1 cellular context compared by ENCODE assay signal in the genomic region with DNA sequence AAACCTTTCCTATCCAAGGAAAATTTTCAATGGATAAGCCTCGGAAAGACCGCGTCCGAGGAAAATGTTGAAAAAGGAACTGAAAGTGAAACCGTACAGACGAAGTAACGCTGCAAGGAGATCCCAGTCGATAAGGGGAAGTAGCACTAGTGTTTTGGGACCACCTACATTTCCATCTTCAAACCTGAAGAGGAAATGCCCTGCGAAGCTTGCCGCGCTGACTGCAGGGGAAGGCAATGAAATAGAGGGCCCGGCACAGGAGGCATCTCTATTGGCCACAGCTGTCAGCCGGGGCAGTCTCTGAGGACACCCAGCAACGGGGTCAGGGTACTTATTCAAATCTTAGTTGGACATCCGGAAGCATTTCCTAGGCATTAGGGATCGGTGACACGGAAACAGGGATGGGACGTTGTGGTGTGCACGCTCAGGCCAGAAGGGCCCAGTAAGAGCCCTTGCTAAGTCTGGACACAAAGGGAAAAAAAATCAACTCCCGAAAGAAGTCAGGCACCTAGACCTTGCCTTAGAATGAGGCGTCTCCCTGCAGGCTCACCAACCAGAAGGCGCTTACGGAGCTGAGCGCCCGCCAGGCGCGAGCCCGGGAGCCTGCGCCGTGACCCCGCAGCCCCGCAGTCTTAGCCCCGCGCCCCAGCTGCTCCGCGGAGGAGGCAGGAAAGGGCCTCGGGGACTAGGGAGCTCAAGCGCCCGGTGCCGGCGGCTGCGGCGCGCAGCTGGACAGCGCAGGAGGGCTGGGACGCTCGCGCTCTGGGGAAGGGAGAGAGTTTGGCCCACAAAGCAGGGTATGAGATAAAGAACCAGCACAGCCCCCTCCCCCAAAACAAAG.
TF ChIP-seq lines count a peak whose summit lies in the region.

No MANE protein-coding gene starts in this region.

TF ChIP-seq in HepG2, 621 proteins besides CTCF, POLR2A, EP300 and RAD21 (continued from another document and continues in another):
- TF ChIP-seq, protein P1, sequence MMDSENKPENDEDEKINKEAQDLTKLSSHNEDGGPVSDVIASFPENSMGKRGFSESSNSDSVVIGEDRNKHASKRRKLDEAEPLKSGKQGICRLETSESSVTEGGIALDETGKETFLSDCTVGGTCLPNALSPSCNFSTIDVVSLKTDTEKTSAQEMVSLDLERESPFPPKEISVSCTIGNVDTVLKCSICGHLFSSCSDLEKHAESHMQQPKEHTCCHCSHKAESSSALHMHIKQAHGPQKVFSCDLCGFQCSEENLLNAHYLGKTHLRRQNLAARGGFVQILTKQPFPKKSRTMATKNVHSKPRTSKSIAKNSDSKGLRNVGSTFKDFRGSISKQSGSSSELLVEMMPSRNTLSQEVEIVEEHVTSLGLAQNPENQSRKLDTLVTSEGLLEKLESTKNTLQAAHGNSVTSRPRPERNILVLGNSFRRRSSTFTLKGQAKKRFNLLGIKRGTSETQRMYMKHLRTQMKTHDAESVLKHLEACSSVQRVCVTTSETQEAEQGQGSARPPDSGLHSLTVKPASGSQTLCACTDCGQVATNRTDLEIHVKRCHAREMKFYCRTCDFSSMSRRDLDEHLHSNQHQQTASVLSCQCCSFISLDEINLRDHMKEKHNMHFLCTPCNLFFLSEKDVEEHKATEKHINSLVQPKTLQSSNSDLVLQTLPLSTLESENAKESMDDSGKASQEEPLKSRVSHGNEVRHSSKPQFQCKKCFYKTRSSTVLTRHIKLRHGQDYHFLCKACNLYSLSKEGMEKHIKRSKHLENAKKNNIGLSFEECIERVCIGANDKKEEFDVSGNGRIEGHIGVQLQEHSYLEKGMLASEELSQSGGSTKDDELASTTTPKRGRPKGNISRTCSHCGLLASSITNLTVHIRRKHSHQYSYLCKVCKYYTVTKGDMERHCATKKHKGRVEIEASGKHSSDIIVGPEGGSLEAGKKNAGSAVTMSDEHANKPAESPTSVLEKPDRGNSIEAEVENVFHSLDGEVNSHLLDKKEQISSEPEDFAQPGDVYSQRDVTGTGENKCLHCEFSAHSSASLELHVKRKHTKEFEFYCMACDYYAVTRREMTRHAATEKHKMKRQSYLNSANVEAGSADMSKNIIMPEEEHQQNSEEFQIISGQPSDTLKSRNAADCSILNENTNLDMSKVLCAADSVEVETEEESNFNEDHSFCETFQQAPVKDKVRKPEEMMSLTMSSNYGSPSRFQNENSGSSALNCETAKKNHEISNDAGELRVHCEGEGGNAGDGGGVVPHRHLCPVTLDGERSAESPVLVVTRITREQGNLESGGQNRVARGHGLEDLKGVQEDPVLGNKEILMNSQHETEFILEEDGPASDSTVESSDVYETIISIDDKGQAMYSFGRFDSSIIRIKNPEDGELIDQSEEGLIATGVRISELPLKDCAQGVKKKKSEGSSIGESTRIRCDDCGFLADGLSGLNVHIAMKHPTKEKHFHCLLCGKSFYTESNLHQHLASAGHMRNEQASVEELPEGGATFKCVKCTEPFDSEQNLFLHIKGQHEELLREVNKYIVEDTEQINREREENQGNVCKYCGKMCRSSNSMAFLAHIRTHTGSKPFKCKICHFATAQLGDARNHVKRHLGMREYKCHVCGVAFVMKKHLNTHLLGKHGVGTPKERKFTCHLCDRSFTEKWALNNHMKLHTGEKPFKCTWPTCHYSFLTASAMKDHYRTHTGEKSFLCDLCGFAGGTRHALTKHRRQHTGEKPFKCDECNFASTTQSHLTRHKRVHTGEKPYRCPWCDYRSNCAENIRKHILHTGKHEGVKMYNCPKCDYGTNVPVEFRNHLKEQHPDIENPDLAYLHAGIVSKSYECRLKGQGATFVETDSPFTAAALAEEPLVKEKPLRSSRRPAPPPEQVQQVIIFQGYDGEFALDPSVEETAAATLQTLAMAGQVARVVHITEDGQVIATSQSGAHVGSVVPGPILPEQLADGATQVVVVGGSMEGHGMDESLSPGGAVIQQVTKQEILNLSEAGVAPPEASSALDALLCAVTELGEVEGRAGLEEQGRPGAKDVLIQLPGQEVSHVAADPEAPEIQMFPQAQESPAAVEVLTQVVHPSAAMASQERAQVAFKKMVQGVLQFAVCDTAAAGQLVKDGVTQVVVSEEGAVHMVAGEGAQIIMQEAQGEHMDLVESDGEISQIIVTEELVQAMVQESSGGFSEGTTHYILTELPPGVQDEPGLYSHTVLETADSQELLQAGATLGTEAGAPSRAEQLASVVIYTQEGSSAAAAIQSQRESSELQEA (CRISPR knock-in tag; IDR thresholded peaks at IDR 0.05; ENCODE audit: not compliant biosample characterization) = no peak
- TF ChIP-seq SOX13 (IDR thresholded peaks at IDR 0.05) = no peak
- no peak for TF ChIP-seq SOX13 (CRISPR knock-in tag; conservative IDR thresholded peaks at IDR 0.05 in 1 of 2, IDR thresholded peaks at IDR 0.05 in 1 of 2)
- TF ChIP-seq ZNF605 (CRISPR knock-in tag; IDR thresholded peaks at IDR 0.05) = no peak; the same call in 1 of the 2 replicates
- TF ChIP-seq ZNF569 (CRISPR knock-in tag; IDR thresholded peaks at IDR 0.05; ENCODE audit: borderline replicate concordance) = no peak
- no peak for TF ChIP-seq ARID2 (CRISPR knock-in tag; IDR thresholded peaks at IDR 0.05; ENCODE audit: borderline replicate concordance)
- TF ChIP-seq, protein P2, sequence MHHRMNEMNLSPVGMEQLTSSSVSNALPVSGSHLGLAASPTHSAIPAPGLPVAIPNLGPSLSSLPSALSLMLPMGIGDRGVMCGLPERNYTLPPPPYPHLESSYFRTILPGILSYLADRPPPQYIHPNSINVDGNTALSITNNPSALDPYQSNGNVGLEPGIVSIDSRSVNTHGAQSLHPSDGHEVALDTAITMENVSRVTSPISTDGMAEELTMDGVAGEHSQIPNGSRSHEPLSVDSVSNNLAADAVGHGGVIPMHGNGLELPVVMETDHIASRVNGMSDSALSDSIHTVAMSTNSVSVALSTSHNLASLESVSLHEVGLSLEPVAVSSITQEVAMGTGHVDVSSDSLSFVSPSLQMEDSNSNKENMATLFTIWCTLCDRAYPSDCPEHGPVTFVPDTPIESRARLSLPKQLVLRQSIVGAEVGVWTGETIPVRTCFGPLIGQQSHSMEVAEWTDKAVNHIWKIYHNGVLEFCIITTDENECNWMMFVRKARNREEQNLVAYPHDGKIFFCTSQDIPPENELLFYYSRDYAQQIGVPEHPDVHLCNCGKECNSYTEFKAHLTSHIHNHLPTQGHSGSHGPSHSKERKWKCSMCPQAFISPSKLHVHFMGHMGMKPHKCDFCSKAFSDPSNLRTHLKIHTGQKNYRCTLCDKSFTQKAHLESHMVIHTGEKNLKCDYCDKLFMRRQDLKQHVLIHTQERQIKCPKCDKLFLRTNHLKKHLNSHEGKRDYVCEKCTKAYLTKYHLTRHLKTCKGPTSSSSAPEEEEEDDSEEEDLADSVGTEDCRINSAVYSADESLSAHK (CRISPR knock-in tag; IDR thresholded peaks at IDR 0.05; ENCODE audit: borderline replicate concordance) = no peak
- no peak for TF ChIP-seq YY1 (IDR thresholded peaks at IDR 0.05; ENCODE audit: insufficient read depth, insufficient replicate concordance, low read depth, low read length)
- no peak for TF ChIP-seq TBP (CRISPR knock-in tag; IDR thresholded peaks at IDR 0.05)
- no peak for TF ChIP-seq WIZ (CRISPR knock-in tag; IDR thresholded peaks at IDR 0.05)
- no peak for TF ChIP-seq ZNF709 (CRISPR knock-in tag; IDR thresholded peaks at IDR 0.05)
- TF ChIP-seq MYC (CRISPR knock-in tag; IDR thresholded peaks at IDR 0.05; ENCODE audit: borderline replicate concordance) = no peak
- TF ChIP-seq, protein P3, sequence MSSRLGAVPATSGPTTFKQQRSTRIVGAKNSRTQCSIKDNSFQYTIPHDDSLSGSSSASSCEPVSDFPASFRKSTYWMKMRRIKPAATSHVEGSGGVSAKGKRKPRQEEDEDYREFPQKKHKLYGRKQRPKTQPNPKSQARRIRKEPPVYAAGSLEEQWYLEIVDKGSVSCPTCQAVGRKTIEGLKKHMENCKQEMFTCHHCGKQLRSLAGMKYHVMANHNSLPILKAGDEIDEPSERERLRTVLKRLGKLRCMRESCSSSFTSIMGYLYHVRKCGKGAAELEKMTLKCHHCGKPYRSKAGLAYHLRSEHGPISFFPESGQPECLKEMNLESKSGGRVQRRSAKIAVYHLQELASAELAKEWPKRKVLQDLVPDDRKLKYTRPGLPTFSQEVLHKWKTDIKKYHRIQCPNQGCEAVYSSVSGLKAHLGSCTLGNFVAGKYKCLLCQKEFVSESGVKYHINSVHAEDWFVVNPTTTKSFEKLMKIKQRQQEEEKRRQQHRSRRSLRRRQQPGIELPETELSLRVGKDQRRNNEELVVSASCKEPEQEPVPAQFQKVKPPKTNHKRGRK (CRISPR knock-in tag; IDR thresholded peaks at IDR 0.05) = no peak
- TF ChIP-seq STAG1 (CRISPR knock-in tag; IDR thresholded peaks at IDR 0.05) = no peak
- no peak; the same call in 1 of the 2 replicates for TF ChIP-seq ZNF792 (CRISPR knock-in tag; IDR thresholded peaks at IDR 0.05)
- TF ChIP-seq, protein P4, sequence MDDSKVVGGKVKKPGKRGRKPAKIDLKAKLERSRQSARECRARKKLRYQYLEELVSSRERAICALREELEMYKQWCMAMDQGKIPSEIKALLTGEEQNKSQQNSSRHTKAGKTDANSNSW (CRISPR knock-in tag; IDR thresholded peaks at IDR 0.05; ENCODE audit: borderline replicate concordance) = no peak
- TF ChIP-seq, protein P5, sequence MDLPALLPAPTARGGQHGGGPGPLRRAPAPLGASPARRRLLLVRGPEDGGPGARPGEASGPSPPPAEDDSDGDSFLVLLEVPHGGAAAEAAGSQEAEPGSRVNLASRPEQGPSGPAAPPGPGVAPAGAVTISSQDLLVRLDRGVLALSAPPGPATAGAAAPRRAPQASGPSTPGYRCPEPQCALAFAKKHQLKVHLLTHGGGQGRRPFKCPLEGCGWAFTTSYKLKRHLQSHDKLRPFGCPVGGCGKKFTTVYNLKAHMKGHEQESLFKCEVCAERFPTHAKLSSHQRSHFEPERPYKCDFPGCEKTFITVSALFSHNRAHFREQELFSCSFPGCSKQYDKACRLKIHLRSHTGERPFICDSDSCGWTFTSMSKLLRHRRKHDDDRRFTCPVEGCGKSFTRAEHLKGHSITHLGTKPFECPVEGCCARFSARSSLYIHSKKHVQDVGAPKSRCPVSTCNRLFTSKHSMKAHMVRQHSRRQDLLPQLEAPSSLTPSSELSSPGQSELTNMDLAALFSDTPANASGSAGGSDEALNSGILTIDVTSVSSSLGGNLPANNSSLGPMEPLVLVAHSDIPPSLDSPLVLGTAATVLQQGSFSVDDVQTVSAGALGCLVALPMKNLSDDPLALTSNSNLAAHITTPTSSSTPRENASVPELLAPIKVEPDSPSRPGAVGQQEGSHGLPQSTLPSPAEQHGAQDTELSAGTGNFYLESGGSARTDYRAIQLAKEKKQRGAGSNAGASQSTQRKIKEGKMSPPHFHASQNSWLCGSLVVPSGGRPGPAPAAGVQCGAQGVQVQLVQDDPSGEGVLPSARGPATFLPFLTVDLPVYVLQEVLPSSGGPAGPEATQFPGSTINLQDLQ (CRISPR knock-in tag; IDR thresholded peaks at IDR 0.05) = no peak
- TF ChIP-seq KLF12 (CRISPR knock-in tag; IDR thresholded peaks at IDR 0.05; ENCODE audit: borderline replicate concordance) = peak; percentile 58; the same call in 1 of the 2 replicates
- TF ChIP-seq PRMT3 (CRISPR knock-in tag; IDR thresholded peaks at IDR 0.05; ENCODE audit: borderline replicate concordance, low read depth) = no peak
- TF ChIP-seq, protein P6, sequence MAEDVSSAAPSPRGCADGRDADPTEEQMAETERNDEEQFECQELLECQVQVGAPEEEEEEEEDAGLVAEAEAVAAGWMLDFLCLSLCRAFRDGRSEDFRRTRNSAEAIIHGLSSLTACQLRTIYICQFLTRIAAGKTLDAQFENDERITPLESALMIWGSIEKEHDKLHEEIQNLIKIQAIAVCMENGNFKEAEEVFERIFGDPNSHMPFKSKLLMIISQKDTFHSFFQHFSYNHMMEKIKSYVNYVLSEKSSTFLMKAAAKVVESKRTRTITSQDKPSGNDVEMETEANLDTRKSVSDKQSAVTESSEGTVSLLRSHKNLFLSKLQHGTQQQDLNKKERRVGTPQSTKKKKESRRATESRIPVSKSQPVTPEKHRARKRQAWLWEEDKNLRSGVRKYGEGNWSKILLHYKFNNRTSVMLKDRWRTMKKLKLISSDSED (CRISPR knock-in tag; IDR thresholded peaks at IDR 0.05) = no peak
- no peak for TF ChIP-seq ZFP37 (CRISPR knock-in tag; IDR thresholded peaks at IDR 0.05; ENCODE audit: borderline replicate concordance)
- TF ChIP-seq ZFY (CRISPR knock-in tag; IDR thresholded peaks at IDR 0.05) = peak; percentile 58
- TF ChIP-seq, protein P7, sequence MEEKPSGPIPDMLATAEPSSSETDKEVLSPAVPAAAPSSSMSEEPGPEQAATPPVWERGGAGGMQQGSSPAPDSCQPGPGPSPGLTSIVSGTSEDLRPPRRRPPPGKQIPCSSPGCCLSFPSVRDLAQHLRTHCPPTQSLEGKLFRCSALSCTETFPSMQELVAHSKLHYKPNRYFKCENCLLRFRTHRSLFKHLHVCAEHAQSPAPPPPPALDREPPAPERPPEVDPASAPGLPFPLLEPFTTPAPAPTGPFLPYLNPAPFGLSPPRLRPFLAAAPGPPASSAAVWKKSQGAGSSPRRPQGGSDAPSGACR (CRISPR knock-in tag; IDR thresholded peaks at IDR 0.05) = no peak
- TF ChIP-seq RCOR2 (CRISPR knock-in tag; IDR thresholded peaks at IDR 0.05) = no peak
- no peak for TF ChIP-seq PHF21A (CRISPR knock-in tag; IDR thresholded peaks at IDR 0.05)
- no peak for TF ChIP-seq ZFP36L1 (CRISPR knock-in tag; IDR thresholded peaks at IDR 0.05)
- no peak for TF ChIP-seq PAWR (CRISPR knock-in tag; IDR thresholded peaks at IDR 0.05; ENCODE audit: borderline replicate concordance)
- no peak for TF ChIP-seq HES4 (CRISPR knock-in tag; IDR thresholded peaks at IDR 0.05; ENCODE audit: borderline replicate concordance)
- TF ChIP-seq, protein P8, sequence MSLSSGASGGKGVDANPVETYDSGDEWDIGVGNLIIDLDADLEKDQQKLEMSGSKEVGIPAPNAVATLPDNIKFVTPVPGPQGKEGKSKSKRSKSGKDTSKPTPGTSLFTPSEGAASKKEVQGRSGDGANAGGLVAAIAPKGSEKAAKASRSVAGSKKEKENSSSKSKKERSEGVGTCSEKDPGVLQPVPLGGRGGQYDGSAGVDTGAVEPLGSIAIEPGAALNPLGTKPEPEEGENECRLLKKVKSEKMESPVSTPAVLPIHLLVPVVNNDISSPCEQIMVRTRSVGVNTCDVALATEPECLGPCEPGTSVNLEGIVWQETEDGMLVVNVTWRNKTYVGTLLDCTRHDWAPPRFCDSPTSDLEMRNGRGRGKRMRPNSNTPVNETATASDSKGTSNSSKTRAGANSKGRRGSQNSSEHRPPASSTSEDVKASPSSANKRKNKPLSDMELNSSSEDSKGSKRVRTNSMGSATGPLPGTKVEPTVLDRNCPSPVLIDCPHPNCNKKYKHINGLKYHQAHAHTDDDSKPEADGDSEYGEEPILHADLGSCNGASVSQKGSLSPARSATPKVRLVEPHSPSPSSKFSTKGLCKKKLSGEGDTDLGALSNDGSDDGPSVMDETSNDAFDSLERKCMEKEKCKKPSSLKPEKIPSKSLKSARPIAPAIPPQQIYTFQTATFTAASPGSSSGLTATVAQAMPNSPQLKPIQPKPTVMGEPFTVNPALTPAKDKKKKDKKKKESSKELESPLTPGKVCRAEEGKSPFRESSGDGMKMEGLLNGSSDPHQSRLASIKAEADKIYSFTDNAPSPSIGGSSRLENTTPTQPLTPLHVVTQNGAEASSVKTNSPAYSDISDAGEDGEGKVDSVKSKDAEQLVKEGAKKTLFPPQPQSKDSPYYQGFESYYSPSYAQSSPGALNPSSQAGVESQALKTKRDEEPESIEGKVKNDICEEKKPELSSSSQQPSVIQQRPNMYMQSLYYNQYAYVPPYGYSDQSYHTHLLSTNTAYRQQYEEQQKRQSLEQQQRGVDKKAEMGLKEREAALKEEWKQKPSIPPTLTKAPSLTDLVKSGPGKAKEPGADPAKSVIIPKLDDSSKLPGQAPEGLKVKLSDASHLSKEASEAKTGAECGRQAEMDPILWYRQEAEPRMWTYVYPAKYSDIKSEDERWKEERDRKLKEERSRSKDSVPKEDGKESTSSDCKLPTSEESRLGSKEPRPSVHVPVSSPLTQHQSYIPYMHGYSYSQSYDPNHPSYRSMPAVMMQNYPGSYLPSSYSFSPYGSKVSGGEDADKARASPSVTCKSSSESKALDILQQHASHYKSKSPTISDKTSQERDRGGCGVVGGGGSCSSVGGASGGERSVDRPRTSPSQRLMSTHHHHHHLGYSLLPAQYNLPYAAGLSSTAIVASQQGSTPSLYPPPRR (CRISPR knock-in tag; IDR thresholded peaks at IDR 0.05; ENCODE audit: borderline replicate concordance) = no peak
- TF ChIP-seq POLR2AphosphoS5 (IDR thresholded peaks at IDR 0.05; ENCODE audit: low read depth, low read length) = peak; percentile 62; the same call in 1 of the 2 replicates
